18 cellular contexts compared by ENCODE assay signal in genomic region chr2:167544602-167545001, GRCh38.
A peak's percentile ranks its signal among the peaks of the same experiment; 100 is the strongest.
DNase-seq lines count a peak whose midpoint lies in the region; ATAC-seq and TF ChIP-seq lines count a peak whose summit lies in the region.
"Had no signal": no experiment of that assay in that cellular context is flagged by ENCODE, and none has a peak within 500 bp of the region (broad histone marks: within the 10 kb centered on the region; RNA-seq: fewer than 3 reads in every experiment).

No MANE protein-coding gene starts in this region.

- peak; percentile 6 for DNase-seq in GM12865 (ENCODE audit: low read depth)
- peak; percentile 21 for DNase-seq in RPMI8226
- DNase-seq in myocyte (ENCODE audit: low read depth) = peak; percentile 6
- DNase-seq in NCI-H1105 (lab: John Stamatoyannopoulos, UW) = no peak
- DNase-seq in SKM-1 treated with dmso at 0.1 percent for 144 hours (lab: John Stamatoyannopoulos, UW; ENCODE audit: unreplicated experiment) = no peak
- DNase-seq: ACHN; AML-193; Caco-2; CD4-positive, alpha-beta T cell; GF-D8; GOT3; H7; IMR-90; KBM-7 had no signal

- no peak for TF ChIP-seq CTCF in GM12865 (IDR thresholded peaks at IDR 0.05; ENCODE audit: insufficient read depth, low read depth, low read length, missing control alignments)

- no peak for ATAC-seq in GM18519 (IDR thresholded peaks at IDR 0.05; ENCODE audit: low FRiP score, unreplicated experiment)
- no peak for ATAC-seq in GM21737 (IDR thresholded peaks at IDR 0.05; ENCODE audit: unreplicated experiment)
- ATAC-seq: HCT116 had no signal

- no peak overlapping the region for H3K4me3 ChIP-seq in GM12865 (ENCODE audit: low read depth, low read length)
- H3K4me3 ChIP-seq: GM12878 had no signal

Comparison
In these comparisons a context has a peak if more than half of its experiments do, and no peak if none do; other contexts are left out.
1. DNase-seq: peak in GM12865 (single experiment), RPMI8226 (single experiment) and myocyte (single experiment); none in NCI-H1105 (single experiment) and SKM-1 treated with dmso at 0.1 percent for 144 hours (single experiment).